ENCODE assay signal across 10 cellular contexts in genomic region chr19:50465986-50466771, GRCh38. TPM values are rescaled to one million over a fixed set of nuclear protein-coding genes. Genes with fewer than 3 reads are reported as not detected.
DNase-seq lines count a peak whose midpoint lies in the region; ATAC-seq and TF ChIP-seq lines count a peak whose summit lies in the region.
"Had no signal": no experiment of that assay in that cellular context is flagged by ENCODE, and none has a peak within 500 bp of the region (broad histone marks: within the 10 kb centered on the region; RNA-seq: fewer than 3 reads in every experiment).

No MANE protein-coding gene starts in this region.

- H3K4me1 ChIP-seq in PC-9 (replicated peaks; ENCODE audit: insufficient read depth) (no peaks in the 10 kb centered on the region), foreskin keratinocyte (no peaks in the 10 kb centered on the region), thyroid gland (peaks cover 7 to 16% of the 10 kb centered on the region in 2 donors)

- H3K36me3 ChIP-seq in PC-9 (ENCODE audit: low read depth), result no peaks in the 10 kb centered on the region
- H3K36me3 ChIP-seq in thyroid gland, result no peaks in the 10 kb centered on the region

- DNase-seq in NCI-H2107 treated with DMSO at 0.1 percent for 48 hours (lab: John Stamatoyannopoulos, UW; ENCODE audit: unreplicated experiment) (peak; percentile 36), NCI-H2107 (lab: John Stamatoyannopoulos, UW) (no peak), PC-9 (peak in 1 of 2 experiments; percentile 48), foreskin keratinocyte (no peak), thyroid gland (peak; percentile 92 to 95), COLO829 (ENCODE audit: low spot score) (no peak), GM19238 (ENCODE audit: insufficient read length, low spot score) (no peak)
- no peak for DNase-seq in effector CD4-positive, alpha-beta T cell
- DNase-seq: AML-193, midbrain had no signal

- peak in 1 of 2 donors; percentile 5 for TF ChIP-seq POLR2A in thyroid gland (IDR thresholded peaks at IDR 0.05)

- 33 to 50% methylated on average over 23 to 27 of the region's 34 CpGs for WGBS in thyroid gland, 2 donors

- BruUV-seq in PC-9 (replicated peaks; lab: Mats Ljungman, UMichigan), result no TSS peak

- no peaks in the 10 kb centered on the region for H3K9me3 ChIP-seq in PC-9 (ENCODE audit: insufficient read depth, low read depth)
- H3K9me3 ChIP-seq in thyroid gland, result no peaks in the 10 kb centered on the region

- H3K4me2 ChIP-seq in PC-9, result no peak overlapping the region

- no peaks in the 10 kb centered on the region for H3F3A ChIP-seq in PC-9 (ENCODE audit: insufficient read depth, low read depth)

- H3K79me2 ChIP-seq in PC-9 (ENCODE audit: low read depth), result no peaks in the 10 kb centered on the region

- no peak for ATAC-seq in foreskin keratinocyte

- TF ChIP-seq CTCF in PC-9 (conservative IDR thresholded peaks at IDR 0.05), result peak; percentile 35; the same call in 1 of the 2 replicates
- peak; percentile 9 for TF ChIP-seq CTCF in foreskin keratinocyte (conservative IDR thresholded peaks at IDR 0.05)
- peak in 1 of 6 experiments; percentile 20 for TF ChIP-seq CTCF in thyroid gland (IDR thresholded peaks at IDR 0.05)

- CTCF ChIA-PET in PC-9 (lab: Charles Lee), result interaction anchor here (0.6 kb wide), 1 partner anchor 327 kb away, joined by 20 read pairs; no protein-coding TSS in a partner anchor

- H3K27me3 ChIP-seq in PC-9 (ENCODE audit: insufficient read depth, low read depth) (peaks cover 25% of the 10 kb centered on the region), foreskin keratinocyte (no peaks in the 10 kb centered on the region), thyroid gland (no peaks in the 10 kb centered on the region)

- intact Hi-C loops in PC-9 (cut with micrococcal nuclease; ENCODE audit: unreplicated experiment), result no loop called here
- intact Hi-C loops in thyroid gland (cut with DNase I), result no loop called here

- H3K27ac ChIP-seq in PC-9, result no peak overlapping the region
- no peak overlapping the region for H3K27ac ChIP-seq in foreskin keratinocyte
- peak overlapping the region; percentile 46 to 84 (median 65) for H3K27ac ChIP-seq in thyroid gland

- H3K9me2 ChIP-seq in PC-9 (ENCODE audit: insufficient read depth), result no peaks in the 10 kb centered on the region

- no peak overlapping the region for H2AFZ ChIP-seq in PC-9

- POLR2A ChIA-PET in PC-9 (lab: Charles Lee; ENCODE audit: unreplicated experiment), result interaction anchor here (0.8 kb wide), 1 partner anchor 97 kb away, joined by 5 read pairs; no protein-coding TSS in a partner anchor

- H4K20me1 ChIP-seq in PC-9 (ENCODE audit: insufficient read depth), result no peaks in the 10 kb centered on the region

- H3K4me3 ChIP-seq in PC-9 (no peak overlapping the region), thyroid gland (replicated peaks in 1 of 3) (no peak overlapping the region)

RNA-seq across cellular contexts. Expression of gene EMC10, which starts 10.1 kb away (rescaled TPM):
- total RNA-seq in PC-9 (2021), result 118 and 121 TPM in 2 replicates
- total RNA-seq in foreskin keratinocyte, result 69.5 and 74.2 TPM in 2 replicates
- 77.9 and 84.6 TPM in 2 replicates for polyA plus RNA-seq in foreskin keratinocyte
- 100 to 1,000 TPM; 139 to 250 (median 214) TPM for total RNA-seq in thyroid gland

RNA-seq across cellular contexts. Expression of gene GARIN5A, which starts 10.5 kb away (rescaled TPM):
- 3.7 and 7.3 TPM in 2 replicates for total RNA-seq in PC-9 (2021)
- 0.85 and 0.95 TPM in 2 replicates for total RNA-seq in foreskin keratinocyte
- polyA plus RNA-seq in foreskin keratinocyte, result 0.76 and 1.1 TPM in 2 replicates
- 1 to 10 TPM; 1.4 to 8.1 (median 5.0) TPM for total RNA-seq in thyroid gland

RNA-seq across cellular contexts. Expression of gene MYBPC2, which starts 33.5 kb away (rescaled TPM):
- total RNA-seq in PC-9 (2021), result not detected in 2 replicates
- not detected in 2 replicates for total RNA-seq in foreskin keratinocyte
- not detected in 2 replicates for polyA plus RNA-seq in foreskin keratinocyte
- total RNA-seq in thyroid gland, result under 1 TPM in 1 of 4 donors, not detected in 3; 0.13 TPM

RNA-seq across cellular contexts. Expression of gene JOSD2, which starts 44.8 kb away (rescaled TPM):
- total RNA-seq in PC-9 (2021) (44.3 and 56.0 TPM in 2 replicates), foreskin keratinocyte (36.5 and 51.0 TPM in 2 replicates), thyroid gland (10 to 100 TPM; 23.9 to 49.5 (median 41.3) TPM)
- polyA plus RNA-seq in foreskin keratinocyte, result 69.8 and 94.1 TPM in 2 replicates

RNA-seq across cellular contexts. Expression of gene SPIB, which starts 47.4 kb away (rescaled TPM):
- total RNA-seq in PC-9 (2021) (0.83 TPM in 1 of 2 replicates, not detected in the other), foreskin keratinocyte (not detected in 2 replicates), thyroid gland (not detected)
- 0.17 TPM in 1 of 2 replicates, not detected in the other for polyA plus RNA-seq in foreskin keratinocyte

Comparison
In these comparisons a context has a peak if more than half of its experiments do, and no peak if none do; other contexts are left out.
1. DNase-seq: peak in NCI-H2107 treated with DMSO at 0.1 percent for 48 hours (single experiment) and thyroid gland (2 of 2); none in NCI-H2107 (single experiment), foreskin keratinocyte (0 of 2), COLO829 (single experiment), effector CD4-positive, alpha-beta T cell (single experiment) and GM19238 (single experiment).
2. H3K27ac ChIP-seq: peak in thyroid gland (3 of 3); none in PC-9 (single experiment) and foreskin keratinocyte (single experiment).